In genomic region chr13:112859817-112860190, GRCh38 we compare ENCODE assay signal across 8 cellular contexts.
DNase-seq lines count a peak whose midpoint lies in the region; ATAC-seq, FAIRE-seq and TF ChIP-seq lines count a peak whose summit lies in the region.

No MANE protein-coding gene starts in this region.

- POLR2A ChIA-PET in GM10248 (lab: Yijun Ruan, JAX), result interaction anchor here (0.7 kb wide), 1 partner anchor 16 kb away, joined by 4 read pairs; no protein-coding TSS in a partner anchor

- H3K36me3 Mint-ChIP-seq in T-helper 17 cell (ENCODE audit: low read depth), result peaks cover 2% of the 10 kb centered on the region

- FAIRE-seq in H54 (lab: Jason Lieb, UNC), result peak; percentile 81

- CTCF ChIA-PET in GM10248 (lab: Yijun Ruan, JAX), result interaction anchor here (4.6 kb wide), 1 partner anchor 14 kb away, joined by 25 read pairs; no protein-coding TSS in a partner anchor

- no peak for ATAC-seq in T-helper 17 cell
- no peak for ATAC-seq in activated CD4-positive, CD25-positive, alpha-beta regulatory T cell treated with anti-CD3 and anti-CD28 coated beads, Interleukin-2, amount 50 U/mL, for 24 hours

- H3K4me3 Mint-ChIP-seq in T-helper 17 cell, result peak overlapping the region; percentile 7

- peaks cover 2% of the 10 kb centered on the region for H3K4me1 Mint-ChIP-seq in T-helper 17 cell

- H3K27ac Mint-ChIP-seq in T-helper 17 cell, result no peak overlapping the region

- no peak for TF ChIP-seq POLR2A in H54 (IDR thresholded peaks at IDR 0.05; ENCODE audit: low read depth, low read length)

- no peaks in the 10 kb centered on the region for H3K9me3 ChIP-seq in T-helper 17 cell (ENCODE audit: control insufficient read depth, low read length, poor library complexity, severe bottlenecking)

- no peak for TF ChIP-seq CTCF in GM10248 (IDR thresholded peaks at IDR 0.05; ENCODE audit: control extremely low read depth, extremely low read depth, low read depth, missing control alignments)

- DNase-seq in GM10248 (ENCODE audit: extremely low spot score) (peak; percentile 55), H54 (ENCODE audit: insufficient read length, low spot score) (peak; percentile 46), T-helper 17 cell (no peak), medulla oblongata (ENCODE audit: extremely low spot score) (peak; percentile 14), NCI-H510A (lab: John Stamatoyannopoulos, UW) (no peak), HPDE6-E6E7 (ENCODE audit: extremely low spot score) (no peak), AG08395 (ENCODE audit: low spot score) (no peak)

- no peaks in the 10 kb centered on the region for H3K27me3 Mint-ChIP-seq in T-helper 17 cell

Comparison
In these comparisons a context has a peak if more than half of its experiments do, and no peak if none do; other contexts are left out.
1. DNase-seq: peak in GM10248 (single experiment), H54 (single experiment) and medulla oblongata (single experiment); none in T-helper 17 cell (0 of 3), NCI-H510A (single experiment), HPDE6-E6E7 (single experiment) and AG08395 (single experiment).